Comparison of ENCODE assay signal across 8 cellular contexts in the genomic region with DNA sequence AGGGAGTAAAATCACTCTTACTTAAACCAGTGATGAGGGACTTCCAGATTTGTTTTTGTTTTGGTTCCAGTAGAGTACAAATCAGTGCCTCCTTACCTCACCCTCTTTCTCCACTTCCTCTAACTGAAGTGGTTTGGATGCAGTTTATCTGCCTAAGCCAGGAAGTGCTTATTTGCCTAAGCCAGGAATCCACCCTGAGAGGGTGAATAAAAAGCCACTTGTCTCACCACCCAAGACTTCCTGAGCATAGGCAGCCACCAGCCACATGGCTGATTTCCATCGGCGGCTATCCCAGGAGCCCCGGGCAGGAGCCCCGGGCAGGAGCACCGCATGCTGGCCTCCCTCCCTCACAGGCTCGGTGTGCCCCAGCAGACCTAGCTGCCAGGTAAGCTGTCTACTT. TPM values are rescaled to one million over a fixed set of nuclear protein-coding genes. Genes with fewer than 3 reads are reported as not detected.
DNase-seq lines count a peak whose midpoint lies in the region; ATAC-seq, FAIRE-seq and TF ChIP-seq lines count a peak whose summit lies in the region.

No MANE protein-coding gene starts in this region.

- peak overlapping the region; percentile 72 to 89 (median 78) for H3K27ac ChIP-seq in esophagus squamous epithelium

- 14 to 36% methylated on average over 6 of the region's 6 CpGs for WGBS in esophagus squamous epithelium, 2 donors

- no peak for FAIRE-seq in urothelium cell line (lab: Jason Lieb, UNC)

- H3K9me3 ChIP-seq in esophagus squamous epithelium, result no peaks in the 10 kb centered on the region

- H3K4me1 ChIP-seq in esophagus squamous epithelium, result peaks cover 14 to 72% (median 29%) of the 10 kb centered on the region in 3 donors

- no peak for TF ChIP-seq CTCF in esophagus squamous epithelium (IDR thresholded peaks at IDR 0.05)

- no peak for TF ChIP-seq POLR2A in esophagus squamous epithelium (IDR thresholded peaks at IDR 0.05)

- DNase-seq in Right ventricle myocardium superior (no peak), cardiac septum (ENCODE audit: low spot score) (no peak), NCI-H69 (lab: John Stamatoyannopoulos, UW) (peak; percentile 34), esophagus squamous epithelium (lab: John Stamatoyannopoulos, UW) (no peak), urothelium cell line (ENCODE audit: low spot score) (peak; percentile 27), NCI-H1105 (lab: John Stamatoyannopoulos, UW) (no peak), cortex of kidney (lab: John Stamatoyannopoulos, UW) (no peak)

- peak overlapping the region in 2 of 4 donors; percentile 8 to 9 for H3K4me3 ChIP-seq in esophagus squamous epithelium

- ATAC-seq in Right ventricle myocardium superior (ENCODE audit: poor library complexity) (peak; percentile 40), HG03520 (IDR thresholded peaks at IDR 0.05; ENCODE audit: unreplicated experiment) (no peak)

- peaks cover 0 to 24% (median 0%) of the 10 kb centered on the region in 3 donors for H3K36me3 ChIP-seq in esophagus squamous epithelium

- intact Hi-C loops in Right ventricle myocardium superior (cut with DNase I), result no loop called here
- intact Hi-C loops in cardiac septum (cut with DNase I), result no loop called here
- intact Hi-C loops in esophagus squamous epithelium (cut with DNase I), result no loop called here

- H3K27me3 ChIP-seq in esophagus squamous epithelium, result no peaks in the 10 kb centered on the region

RNA-seq across cellular contexts. Expression of a gene that starts 12.0 kb away (rescaled TPM):
- total RNA-seq in Right ventricle myocardium superior, result 17.4 TPM
- total RNA-seq in cardiac septum, result 11.6 TPM
- total RNA-seq in esophagus squamous epithelium, result 10 to 100 TPM; 40.2 to 74.9 (median 58.4) TPM

RNA-seq across cellular contexts. Expression of a gene that starts 45.7 kb away (rescaled TPM):
- 0.48 TPM for total RNA-seq in Right ventricle myocardium superior
- not detected for total RNA-seq in cardiac septum
- total RNA-seq in esophagus squamous epithelium, result 10 to 100 TPM; 50.1 to 90.1 (median 67.9) TPM

Comparison
In these comparisons a context has a peak if more than half of its experiments do, and no peak if none do; other contexts are left out.
1. DNase-seq: peak in NCI-H69 (single experiment) and urothelium cell line (single experiment); none in Right ventricle myocardium superior (single experiment), cardiac septum (single experiment), esophagus squamous epithelium (single experiment), NCI-H1105 (single experiment) and cortex of kidney (single experiment).
2. RNA of a gene that starts 45.7 kb away (total RNA-seq): 50.1 to 90.1 TPM in esophagus squamous epithelium; 0.48 TPM in Right ventricle myocardium superior (single experiment) and not detected in cardiac septum (single experiment); every median in the first group is over 10 times any median in the second.